ENCODE assay signal across 1 cellular context in the genomic region with DNA sequence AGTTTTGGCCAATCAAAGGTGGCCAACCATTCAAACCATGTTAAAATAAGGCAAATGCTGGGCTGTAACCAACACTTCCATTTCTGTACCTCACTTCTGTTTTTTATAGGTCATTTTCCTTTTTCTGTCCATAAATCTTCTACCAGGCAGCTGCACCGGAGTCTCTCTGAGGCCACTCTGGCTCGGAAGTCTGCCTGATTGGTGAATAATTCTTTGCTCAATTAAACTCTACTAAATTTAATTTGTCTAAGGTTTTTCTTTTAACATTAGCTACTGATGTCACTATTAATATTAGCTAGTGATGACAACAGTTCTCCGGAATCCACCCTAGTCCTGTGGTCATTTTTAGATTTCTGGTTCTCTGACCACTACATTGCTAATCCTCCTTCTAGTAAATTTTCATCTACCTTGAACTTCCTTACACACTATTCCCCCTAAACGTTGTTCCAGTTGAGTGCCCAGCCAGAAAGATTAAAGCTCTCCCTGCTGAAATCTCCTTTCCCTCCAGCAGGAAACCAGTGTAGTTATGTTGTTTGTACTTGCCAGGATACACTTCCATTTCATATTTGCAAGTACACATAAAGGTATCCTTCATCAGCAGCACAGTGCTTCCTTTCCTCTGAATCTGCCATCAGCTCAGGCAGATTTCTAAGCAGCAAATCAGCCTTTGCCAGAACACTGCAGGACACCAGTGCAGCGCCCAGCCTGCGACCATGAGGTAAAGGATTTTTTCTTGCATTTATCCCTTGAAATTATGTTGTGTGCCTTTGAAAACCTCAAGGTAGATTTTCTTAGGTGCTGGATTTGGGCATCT.
TF ChIP-seq lines count a peak whose summit lies in the region.

No MANE protein-coding gene starts in this region.

TF ChIP-seq in SK-N-SH, 30 proteins besides CTCF, POLR2A, EP300 and RAD21 (continued from another document):
- peak; percentile 72; the same call in 1 of the 2 replicates for TF ChIP-seq MEF2A (IDR thresholded peaks at IDR 0.05; ENCODE audit: borderline replicate concordance, low read depth)
- no peak for TF ChIP-seq FOXJ3 (CRISPR knock-in tag; IDR thresholded peaks at IDR 0.05)
- TF ChIP-seq FOSL2 (IDR thresholded peaks at IDR 0.05; ENCODE audit: borderline replicate concordance, low read depth) = peak; percentile 10; the same call in 1 of the 2 replicates
- 0 out of 2 replicates have a peak, but pooled peaks have one; percentile 16 for TF ChIP-seq TEAD4 (IDR thresholded peaks at IDR 0.05; ENCODE audit: borderline replicate concordance, insufficient read depth)
- TF ChIP-seq NFIC (IDR thresholded peaks at IDR 0.05; ENCODE audit: borderline replicate concordance) = peak; percentile 44; the same call in 1 of the 2 replicates
